ENCODE assay signal across 8 cellular contexts in the genomic region with DNA sequence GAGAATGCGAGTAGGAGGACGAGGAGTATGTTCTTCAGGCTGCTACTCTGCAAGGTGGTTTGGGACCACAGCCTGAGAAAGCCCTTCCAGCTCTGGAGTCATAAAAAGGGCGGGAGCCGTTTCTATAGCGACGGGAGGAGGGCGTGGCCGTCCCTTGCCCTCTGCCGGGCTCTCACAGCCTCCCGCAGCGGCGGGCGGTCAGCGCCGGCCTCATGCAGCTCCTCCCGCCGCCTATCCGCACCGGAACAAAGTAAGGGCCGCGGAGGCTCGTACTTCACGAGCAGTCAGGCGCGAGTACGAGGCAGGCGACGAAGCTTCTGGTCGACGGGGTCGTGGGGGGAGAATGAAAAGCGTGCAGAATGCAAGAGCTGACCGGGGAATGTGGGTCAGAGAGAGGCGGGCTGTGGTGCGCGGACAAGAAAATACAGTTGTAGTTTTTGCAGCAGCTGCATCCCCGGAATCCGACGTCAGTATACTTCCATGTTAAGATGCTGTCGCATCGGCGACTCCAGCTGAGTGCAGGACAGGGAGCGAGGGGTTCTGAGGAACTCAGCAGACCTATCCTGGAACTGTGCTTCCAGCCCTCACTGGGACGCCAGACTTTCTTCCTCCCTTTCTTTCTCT. TPM values are rescaled to one million over a fixed set of nuclear protein-coding genes. Genes with fewer than 3 reads are reported as not detected.
DNase-seq lines count a peak whose midpoint lies in the region; ATAC-seq, FAIRE-seq and TF ChIP-seq lines count a peak whose summit lies in the region.

A gene with protein sequence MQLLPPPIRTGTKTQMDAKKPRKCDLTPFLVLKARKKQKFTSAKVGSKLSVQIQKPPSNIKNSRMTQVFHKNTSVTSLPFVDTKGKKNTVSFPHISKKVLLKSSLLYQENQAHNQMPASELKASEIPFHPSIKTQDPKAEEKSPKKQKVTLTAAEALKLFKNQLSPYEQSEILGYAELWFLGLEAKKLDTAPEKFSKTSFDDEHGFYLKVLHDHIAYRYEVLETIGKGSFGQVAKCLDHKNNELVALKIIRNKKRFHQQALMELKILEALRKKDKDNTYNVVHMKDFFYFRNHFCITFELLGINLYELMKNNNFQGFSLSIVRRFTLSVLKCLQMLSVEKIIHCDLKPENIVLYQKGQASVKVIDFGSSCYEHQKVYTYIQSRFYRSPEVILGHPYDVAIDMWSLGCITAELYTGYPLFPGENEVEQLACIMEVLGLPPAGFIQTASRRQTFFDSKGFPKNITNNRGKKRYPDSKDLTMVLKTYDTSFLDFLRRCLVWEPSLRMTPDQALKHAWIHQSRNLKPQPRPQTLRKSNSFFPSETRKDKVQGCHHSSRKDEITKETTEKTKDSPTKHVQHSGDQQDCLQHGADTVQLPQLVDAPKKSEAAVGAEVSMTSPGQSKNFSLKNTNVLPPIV (plus strand): TSS at position 175 of the 624 bp plus-strand sequence. CDS start 38 bp downstream, at position 213.

- peak; percentile 66 for DNase-seq in DMS153 treated with DMSO at 0.1 percent for 48 hours (lab: John Stamatoyannopoulos, UW; ENCODE audit: unreplicated experiment)
- DNase-seq in NCI-H146 treated with DMSO at 0.1 percent for 48 hours (lab: John Stamatoyannopoulos, UW; ENCODE audit: unreplicated experiment) = peak; percentile 75
- peak; percentile 77 to 90 (median 82) for DNase-seq in K562 (ENCODE audit: extremely low read depth in 1 of 4, low spot score in 3 of 4)
- DNase-seq in hypothalamus (lab: John Stamatoyannopoulos, UW) = peak in 50 of 51 donors; percentile 3 to 77 (median 46)
- DNase-seq in posterior vena cava (ENCODE audit: low spot score) = peak; percentile 94
- DNase-seq in Kasumi-1 (lab: John Stamatoyannopoulos, UW) = no peak

- intact Hi-C loops in K562 (cut with micrococcal nuclease) = no loop called here
- intact Hi-C loops in posterior vena cava (cut with DNase I) = no loop called here

- BruUV-seq in K562 (replicated peaks; lab: Mats Ljungman, UMichigan) = no TSS peak

- peaks cover 7 to 13% of the 10 kb centered on the region in 2 experiments; a peak in 4 of 5 replicates for H3K4me1 ChIP-seq in K562 (replicated peaks in 1 of 2; ENCODE audit: control insufficient read depth in 2 of 2, insufficient read depth in 2 of 2, low read length in 2 of 2)

- TF ChIP-seq RAD21 in K562 (CRISPR knock-in tag; conservative IDR thresholded peaks at IDR 0.05 in 1 of 2, IDR thresholded peaks at IDR 0.05 in 1 of 2) = no peak

- no peaks in the 10 kb centered on the region for H4K20me1 ChIP-seq in K562 (replicated peaks; ENCODE audit: control insufficient read depth, insufficient read depth, low read length)

- H3K9me1 ChIP-seq in K562 (ENCODE audit: control insufficient read depth, insufficient read depth, low read length) = no peaks in the 10 kb centered on the region

- peak; percentile 89 for FAIRE-seq in K562 (lab: Jason Lieb, UNC)

- H3K4me3 ChIP-seq in K562 = no peak within 1 kb of the TSS

- CTCF ChIA-PET in K562 (lab: Yijun Ruan, JAX; ENCODE audit: low intra/inter-chr PET ratio) = no interaction called here

- H3K79me2 ChIP-seq in K562 (ENCODE audit: control insufficient read depth, insufficient read depth, low read length) = no peaks in the 10 kb centered on the region

- peak within 1 kb of the TSS; percentile 31; the same call in 2 of the 3 replicates for H3K27ac ChIP-seq in K562 (ENCODE audit: extremely low read depth, low read depth, low read length)

- peak; percentile 43; the same call in 1 of the 2 replicates for TF ChIP-seq POLR2A in K562 (conservative IDR thresholded peaks at IDR 0.05)

- peak within 1 kb of the TSS; percentile 86 for H2AFZ ChIP-seq in K562 (ENCODE audit: low read depth, low read length)

- no peak for TF ChIP-seq CTCF in K562 (IDR thresholded peaks at IDR 0.05 in 2 of 3, conservative IDR thresholded peaks at IDR 0.05 in 1 of 3; ENCODE audit: insufficient read depth in 2 of 3, low read depth in 1 of 3, low read length in 3 of 3)

- TF ChIP-seq EP300 in K562 (IDR thresholded peaks at IDR 0.05; ENCODE audit: low read length) = no peak

- H3K4me2 ChIP-seq in K562 (ENCODE audit: insufficient read depth, low read length) = peak within 1 kb of the TSS; percentile 64

- peaks cover 22% of the 10 kb centered on the region for H3K36me3 ChIP-seq in K562 (ENCODE audit: control insufficient read depth, insufficient read depth, low read length)

- H3K27me3 ChIP-seq in K562 (ENCODE audit: control insufficient read depth in 2 of 2, insufficient read depth in 2 of 2, low read length in 2 of 2) = no peaks in the 10 kb centered on the region

- ATAC-seq in K562 = peak; percentile 99
- ATAC-seq in GM19467 (IDR thresholded peaks at IDR 0.05; ENCODE audit: unreplicated experiment) = no peak
- no peak for ATAC-seq in HG03039 (IDR thresholded peaks at IDR 0.05; ENCODE audit: unreplicated experiment)

- POLR2A ChIA-PET in K562 (lab: Yijun Ruan, JAX) = interaction anchor here (0.6 to 1.5 kb wide), 4 partner anchors 9 to 287 kb away, joined by 3 to 4 read pairs (median 3); no protein-coding TSS in a partner anchor

- WGBS in K562 (ENCODE audit: insufficient coverage, low coverage, missing lambda C conversion rate) = 15% methylated on average over 38 of the region's 44 CpGs

- peak within 1 kb of the TSS; percentile 40 to 87; a peak in 3 of 4 replicates for H3K9ac ChIP-seq in K562 (ENCODE audit: insufficient read depth in 1 of 2, low read depth in 2 of 2, low read length in 2 of 2)

- in situ Hi-C loops in K562 (cut with MboI) = no loop called here

- H3K9me3 ChIP-seq in K562 (replicated peaks; ENCODE audit: control insufficient read depth, insufficient read depth, low read depth, low read length) = no peaks in the 10 kb centered on the region

TF ChIP-seq in K562, 482 proteins besides CTCF, POLR2A, EP300 and RAD21 (continues in another document):
- TF ChIP-seq, protein P1, sequence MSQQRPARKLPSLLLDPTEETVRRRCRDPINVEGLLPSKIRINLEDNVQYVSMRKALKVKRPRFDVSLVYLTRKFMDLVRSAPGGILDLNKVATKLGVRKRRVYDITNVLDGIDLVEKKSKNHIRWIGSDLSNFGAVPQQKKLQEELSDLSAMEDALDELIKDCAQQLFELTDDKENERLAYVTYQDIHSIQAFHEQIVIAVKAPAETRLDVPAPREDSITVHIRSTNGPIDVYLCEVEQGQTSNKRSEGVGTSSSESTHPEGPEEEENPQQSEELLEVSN (IDR thresholded peaks at IDR 0.05; ENCODE audit: borderline replicate concordance in 1 of 2, extremely low read depth in 1 of 2, insufficient read depth in 1 of 2, insufficient read length in 1 of 2, low read depth in 1 of 2, low read length in 1 of 2, poor library complexity in 1 of 2, severe bottlenecking in 1 of 2) = peak; percentile 83 to 97
- no peak for TF ChIP-seq DACH1 (IDR thresholded peaks at IDR 0.05; ENCODE audit: partially characterized antibody)
- peak; percentile 17 for TF ChIP-seq TAF1 (IDR thresholded peaks at IDR 0.05; ENCODE audit: control insufficient read depth, extremely low read depth, insufficient read depth, low read length, severe bottlenecking)
- peak; percentile 95 for TF ChIP-seq L3MBTL2 (IDR thresholded peaks at IDR 0.05)
- no peak for TF ChIP-seq FOSL1 (tag; conservative IDR thresholded peaks at IDR 0.05)
- no peak for TF ChIP-seq POLR3G (IDR thresholded peaks at IDR 0.05; ENCODE audit: extremely low read depth, insufficient read length, insufficient replicate concordance)
- TF ChIP-seq, protein P2, sequence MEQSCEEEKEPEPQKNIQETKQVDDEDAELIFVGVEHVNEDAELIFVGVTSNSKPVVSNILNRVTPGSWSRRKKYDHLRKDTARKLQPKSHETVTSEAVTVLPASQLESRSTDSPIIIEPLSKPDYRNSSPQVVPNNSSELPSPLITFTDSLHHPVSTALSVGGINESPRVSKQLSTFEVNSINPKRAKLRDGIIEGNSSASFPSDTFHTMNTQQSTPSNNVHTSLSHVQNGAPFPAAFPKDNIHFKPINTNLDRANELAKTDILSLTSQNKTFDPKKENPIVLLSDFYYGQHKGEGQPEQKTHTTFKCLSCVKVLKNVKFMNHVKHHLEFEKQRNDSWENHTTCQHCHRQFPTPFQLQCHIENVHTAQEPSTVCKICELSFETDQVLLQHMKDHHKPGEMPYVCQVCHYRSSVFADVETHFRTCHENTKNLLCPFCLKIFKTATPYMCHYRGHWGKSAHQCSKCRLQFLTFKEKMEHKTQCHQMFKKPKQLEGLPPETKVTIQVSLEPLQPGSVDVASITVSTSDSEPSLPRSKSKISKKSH (CRISPR knock-in tag; IDR thresholded peaks at IDR 0.05) = no peak
- no peak for TF ChIP-seq NR2C2 (CRISPR knock-in tag; IDR thresholded peaks at IDR 0.05)
- peak; percentile 44; the same call in 1 of the 2 replicates for TF ChIP-seq NR2C2 (tag; IDR thresholded peaks at IDR 0.05)
- TF ChIP-seq NFIX (CRISPR knock-in tag; IDR thresholded peaks at IDR 0.05; ENCODE audit: low read depth) = no peak
- 0 out of 2 replicates have a peak, but pooled peaks have one; percentile 9 for TF ChIP-seq HCFC1 (IDR thresholded peaks at IDR 0.05; ENCODE audit: low read depth, low read length)
- no peak for TF ChIP-seq NBN (IDR thresholded peaks at IDR 0.05; ENCODE audit: low read depth)
- TF ChIP-seq EP400 (IDR thresholded peaks at IDR 0.05) = peak; percentile 39; the same call in 1 of the 2 replicates

RNA-seq across cellular contexts. Expression of the gene that starts here (rescaled TPM):
- total RNA-seq in K562 (2011; cell fraction: chromatin; rRNA removed; ENCODE audit: low replicate concordance) = 8.5 and 15.2 TPM in 2 replicates
- total RNA-seq in K562 (2011; cell fraction: nucleolus; rRNA removed) = 5.7 and 7.4 TPM in 2 replicates
- 12.1 and 15.3 TPM in 2 replicates for total RNA-seq in K562 (2011; cell fraction: nucleoplasm; rRNA removed)
- 17.5 and 23.4 TPM in 2 replicates for total RNA-seq in K562 (2014; rRNA removed)
- total RNA-seq in K562 (2014; rRNA removed; fragmentation: Illumina TruSeq; extraction: Trizol) = 15.8 and 16.1 TPM in 2 replicates
- total RNA-seq in K562 (2015; rRNA removed; fragmentation: Illumina TruSeq; extraction: Trizol) = 16.5 and 18.4 TPM in 2 replicates
- 13.4 and 17.2 TPM in 2 replicates for total RNA-seq in K562 (2021)
- 26.5 and 27.6 TPM in 2 replicates for polyA plus RNA-seq in K562 (2011; rRNA removed)
- 13.9 and 17.5 TPM in 2 replicates for polyA plus RNA-seq in K562 (2011; cell fraction: cytosol; rRNA removed)
- polyA plus RNA-seq in K562 (2011; cell fraction: nucleus; rRNA removed) = 32.7 and 45.8 TPM in 2 replicates
- 14.2 and 27.3 TPM in 2 replicates for polyA plus RNA-seq in K562 (2012)
- 19.7 and 25.3 TPM in 2 replicates for polyA plus RNA-seq in K562 (2014; fragmentation: Illumina TruSeq; extraction: Trizol)
- 10 to 100 TPM; 37.2 to 37.4 TPM for polyA plus RNA-seq in K562 (2014; fragmentation: Nextera tagmentation; extraction: Ambion mirVana)
- 22.2 and 25.9 TPM in 2 replicates for polyA plus RNA-seq in K562 (2014; rRNA removed)
- 13.1 and 16.6 TPM in 2 replicates for polyA minus RNA-seq in K562 (2011; rRNA and poly(A)+ RNA removed)
- polyA minus RNA-seq in K562 (2011; cell fraction: cytosol; rRNA and poly(A)+ RNA removed) = 4.4 and 9.8 TPM in 2 replicates
- 8.6 and 11.3 TPM in 2 replicates for polyA minus RNA-seq in K562 (2011; cell fraction: nucleus; rRNA and poly(A)+ RNA removed)
- 10 to 100 TPM; 26.9 to 37.5 TPM for total RNA-seq in posterior vena cava

Comparison
In these comparisons a context has a peak if more than half of its experiments do, and no peak if none do; other contexts are left out.
1. DNase-seq: peak in DMS153 treated with DMSO at 0.1 percent for 48 hours (single experiment), NCI-H146 treated with DMSO at 0.1 percent for 48 hours (single experiment), K562 (4 of 4), hypothalamus (50 of 51) and posterior vena cava (single experiment); none in Kasumi-1 (0 of 2).